In the genomic region with DNA sequence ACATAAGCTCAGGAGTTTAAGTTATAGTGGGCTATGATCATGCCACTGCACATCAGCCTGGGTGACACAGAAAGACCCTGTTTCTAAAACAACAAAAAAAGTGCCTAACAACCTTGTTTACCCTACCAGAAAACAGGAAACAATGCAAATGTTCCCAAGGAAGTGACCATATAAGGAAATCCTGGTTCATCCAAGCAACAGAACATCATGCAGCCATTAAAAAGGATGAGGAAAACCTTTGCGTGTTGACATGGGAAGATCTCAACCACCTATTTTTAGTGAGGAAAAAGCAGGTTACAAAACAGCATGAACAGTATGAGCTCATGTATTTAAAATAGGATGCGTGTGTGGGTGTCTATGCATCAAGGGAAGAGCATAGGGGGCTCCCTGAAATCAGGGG, we compare ENCODE assay signal across 3 cellular contexts.
TF ChIP-seq lines count a peak whose summit lies in the region.

No MANE protein-coding gene starts in this region.

TF ChIP-seq in HepG2, 621 proteins besides CTCF, POLR2A, EP300 and RAD21:
- TF ChIP-seq ZFP82 (CRISPR knock-in tag; IDR thresholded peaks at IDR 0.05; ENCODE audit: borderline replicate concordance): no peak
- no peak for TF ChIP-seq RAD51 (IDR thresholded peaks at IDR 0.05; ENCODE audit: borderline replicate concordance)
- TF ChIP-seq, protein P1, sequence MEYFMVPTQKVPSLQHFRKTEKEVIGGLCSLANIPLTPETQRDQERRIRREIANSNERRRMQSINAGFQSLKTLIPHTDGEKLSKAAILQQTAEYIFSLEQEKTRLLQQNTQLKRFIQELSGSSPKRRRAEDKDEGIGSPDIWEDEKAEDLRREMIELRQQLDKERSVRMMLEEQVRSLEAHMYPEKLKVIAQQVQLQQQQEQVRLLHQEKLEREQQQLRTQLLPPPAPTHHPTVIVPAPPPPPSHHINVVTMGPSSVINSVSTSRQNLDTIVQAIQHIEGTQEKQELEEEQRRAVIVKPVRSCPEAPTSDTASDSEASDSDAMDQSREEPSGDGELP (IDR thresholded peaks at IDR 0.05; ENCODE audit: borderline replicate concordance, low read depth): no peak
- TF ChIP-seq FLYWCH1 (CRISPR knock-in tag; IDR thresholded peaks at IDR 0.05): no peak
- TF ChIP-seq SRF (IDR thresholded peaks at IDR 0.05; ENCODE audit: low read depth, low read length): peak; percentile 50; the same call in 1 of the 2 replicates
TF ChIP-seq in HepG2: peak in this region for 1.

TF ChIP-seq in HCT116, 20 proteins besides CTCF, POLR2A, EP300 and RAD21:
- peak; percentile 59; the same call in 1 of the 2 replicates for TF ChIP-seq SRF (IDR thresholded peaks at IDR 0.05; ENCODE audit: low read depth)
- TF ChIP-seq CBX3 (IDR thresholded peaks at IDR 0.05; ENCODE audit: low read depth): no peak

TF ChIP-seq in H1, 55 proteins besides CTCF, POLR2A, EP300 and RAD21:
- TF ChIP-seq SRF (IDR thresholded peaks at IDR 0.05; ENCODE audit: low read depth, low read length) (peak; percentile 92), SIX5 (IDR thresholded peaks at IDR 0.05; ENCODE audit: low read depth, low read length) (no peak), SP4 (IDR thresholded peaks at IDR 0.05; ENCODE audit: low read length) (no peak), GABPA (IDR thresholded peaks at IDR 0.05; ENCODE audit: borderline replicate concordance, insufficient read depth, low read length) (no peak)
